ENCODE assay signal across 31 cellular contexts in genomic region chr7:107526672-107527071, GRCh38. TPM values are rescaled to one million over a fixed set of nuclear protein-coding genes. Genes with fewer than 3 reads are reported as not detected.
"Had no signal": no experiment of that assay in that cellular context is flagged by ENCODE, and none has a peak within 500 bp of the region (broad histone marks: within the 10 kb centered on the region; RNA-seq: fewer than 3 reads in every experiment).

No MANE protein-coding gene starts in this region.

- ATAC-seq: naive thymus-derived CD8-positive, alpha-beta T cell; natural killer cell treated with Interleukin-12 subunit alpha and Interleukin-12 subunit beta and Interleukin-15 and Interleukin-18, amount 100 ng/mL, for 72 hours; right cardiac atrium; right lobe of liver; stimulated activated effector memory CD8-positive, alpha-beta T cell treated with anti-CD3 and anti-CD28 coated beads, Interleukin-12 subunit alpha, Interleukin-12 subunit beta, amount 100 ng/mL, for 72 hours; stimulated activated naive B cell treated with anti-CD40 and anti-IgM and Interleukin-4, amounts not matched to agents 10 μg/mL and 1 μg/mL and 100 μg/mL, for 72 hours; upper lobe of right lung had no signal

- H3K9ac ChIP-seq: neural progenitor cell, parathyroid adenoma had no signal

- DNase-seq: naive B cell; naive thymus-derived CD8-positive, alpha-beta T cell; nephron progenitor cell; occipital lobe; ovary; posterior cingulate gyrus; right cardiac atrium; right lobe of liver; sigmoid colon; small intestine; stimulated activated CD4-positive, alpha-beta T cell treated with anti-CD3 and anti-CD28 coated beads, Interleukin-15, amount 100 ng/mL, for 24 hours; stimulated activated CD4-positive, alpha-beta T cell treated with anti-CD3 and anti-CD28 coated beads, Interleukin-2, amount 100 ng/mL, for 24 hours; stimulated activated CD4-positive, alpha-beta T cell treated with anti-CD3 and anti-CD28 coated beads, Interleukin-2, amount 100 ng/mL, for 48 hours; stimulated activated CD4-positive, alpha-beta T cell treated with anti-CD3 and anti-CD28 coated beads, Interleukin-4, amount 100 ng/mL, for 24 hours; stimulated activated naive B cell treated with anti-CD40 and anti-IgM and Interleukin-4, amounts not matched to agents 10 μg/mL and 1 μg/mL and 100 μg/mL, for 72 hours; stimulated activated naive CD4-positive, alpha-beta T cell treated with Interleukin-2 at 50 U/mL for 16 hours; stomach; tibial artery; transverse colon; upper lobe of right lung; uterus had no signal

- H3K4me2 ChIP-seq: neural progenitor cell had no signal

- H3K4me1 Mint-ChIP-seq: nephron progenitor cell, neural progenitor cell had no signal

- H3K27ac Mint-ChIP-seq: natural killer cell treated with Interleukin-12 subunit alpha and Interleukin-12 subunit beta and Interleukin-15 and Interleukin-18, amount 100 ng/mL, for 72 hours; nephron progenitor cell; neural progenitor cell; progenitor cell of endocrine pancreas; stimulated activated effector memory CD8-positive, alpha-beta T cell treated with anti-CD3 and anti-CD28 coated beads, Interleukin-12 subunit alpha, Interleukin-12 subunit beta, amount 100 ng/mL, for 72 hours; stimulated activated naive B cell treated with anti-CD40 and anti-IgM and Interleukin-4, amounts not matched to agents 10 μg/mL and 1 μg/mL and 100 μg/mL, for 72 hours; stimulated activated naive CD8-positive, alpha-beta T cell treated with anti-CD3 and anti-CD28 coated beads, Interleukin-15, Interleukin-2, amounts not matched to agents 100 ng/mL and 50 ng/mL, for 24 hours; type B pancreatic cell had no signal

- H3K27ac ChIP-seq: neural progenitor cell, ovary, parathyroid adenoma, right lobe of liver, sigmoid colon, stomach, thoracic aorta, tibial artery, transverse colon, upper lobe of right lung, uterus had no signal

- H3K27me3 Mint-ChIP-seq: naive B cell; naive thymus-derived CD8-positive, alpha-beta T cell; natural killer cell treated with Interleukin-12 subunit alpha and Interleukin-12 subunit beta and Interleukin-15 and Interleukin-18, amount 100 ng/mL, for 72 hours; progenitor cell of endocrine pancreas; stimulated activated naive B cell treated with anti-CD40 and anti-IgM and Interleukin-4, amounts not matched to agents 10 μg/mL and 1 μg/mL and 100 μg/mL, for 72 hours; stimulated activated naive CD8-positive, alpha-beta T cell treated with anti-CD3 and anti-CD28 coated beads, Interleukin-15, Interleukin-2, amounts not matched to agents 100 ng/mL and 50 ng/mL, for 24 hours; type B pancreatic cell had no signal

- H3K4me3 ChIP-seq: neural progenitor cell, ovary, right lobe of liver, sigmoid colon, stomach, thoracic aorta, tibial artery, transverse colon, upper lobe of right lung, uterus had no signal

- H2AFZ ChIP-seq: neural progenitor cell, parathyroid adenoma had no signal

- H3K4me1 ChIP-seq: neural progenitor cell, parathyroid adenoma, right lobe of liver, sigmoid colon, stomach, tibial artery, transverse colon, uterus had no signal

- H3K36me3 ChIP-seq: ovary, right lobe of liver, thoracic aorta, uterus had no signal

- H3K9me3 Mint-ChIP-seq: naive B cell; natural killer cell treated with Interleukin-12 subunit alpha and Interleukin-12 subunit beta and Interleukin-15 and Interleukin-18, amount 100 ng/mL, for 72 hours; stimulated activated effector memory CD8-positive, alpha-beta T cell treated with anti-CD3 and anti-CD28 coated beads, Interleukin-12 subunit alpha, Interleukin-12 subunit beta, amount 100 ng/mL, for 72 hours; stimulated activated naive B cell treated with anti-CD40 and anti-IgM and Interleukin-4, amounts not matched to agents 10 μg/mL and 1 μg/mL and 100 μg/mL, for 72 hours; stimulated activated naive CD8-positive, alpha-beta T cell treated with anti-CD3 and anti-CD28 coated beads, Interleukin-15, Interleukin-2, amounts not matched to agents 100 ng/mL and 50 ng/mL, for 24 hours; type B pancreatic cell had no signal

- H3K27me3 ChIP-seq: neural progenitor cell, ovary, right lobe of liver, sigmoid colon, stomach, tibial artery, transverse colon, upper lobe of right lung, uterus had no signal

- H3K9me3 ChIP-seq: ovary, right lobe of liver, sigmoid colon, stomach, thoracic aorta, tibial artery, transverse colon, upper lobe of right lung, uterus had no signal

- H3K4me3 Mint-ChIP-seq: naive B cell; naive thymus-derived CD8-positive, alpha-beta T cell; natural killer cell treated with Interleukin-12 subunit alpha and Interleukin-12 subunit beta and Interleukin-15 and Interleukin-18, amount 100 ng/mL, for 72 hours; nephron progenitor cell; neural progenitor cell; stimulated activated effector memory CD8-positive, alpha-beta T cell treated with anti-CD3 and anti-CD28 coated beads, Interleukin-12 subunit alpha, Interleukin-12 subunit beta, amount 100 ng/mL, for 72 hours; stimulated activated naive B cell treated with anti-CD40 and anti-IgM and Interleukin-4, amounts not matched to agents 10 μg/mL and 1 μg/mL and 100 μg/mL, for 72 hours; stimulated activated naive CD8-positive, alpha-beta T cell treated with anti-CD3 and anti-CD28 coated beads, Interleukin-15, Interleukin-2, amounts not matched to agents 100 ng/mL and 50 ng/mL, for 24 hours; type B pancreatic cell had no signal

RNA-seq across cellular contexts. Expression of gene GPR22, which starts 56.8 kb away (rescaled TPM):
- total RNA-seq: naive thymus-derived CD8-positive, alpha-beta T cell; natural killer cell treated with Interleukin-12 subunit alpha and Interleukin-12 subunit beta and Interleukin-15 and Interleukin-18, amount 100 ng/mL, for 72 hours; osteoblast; ovary; progenitor cell of endocrine pancreas; right lobe of liver; subcutaneous adipose tissue; thoracic aorta; upper lobe of right lung had no signal
- polyA plus RNA-seq: ovary had no signal
